ENCODE assay signal across 27 cellular contexts in the genomic region with DNA sequence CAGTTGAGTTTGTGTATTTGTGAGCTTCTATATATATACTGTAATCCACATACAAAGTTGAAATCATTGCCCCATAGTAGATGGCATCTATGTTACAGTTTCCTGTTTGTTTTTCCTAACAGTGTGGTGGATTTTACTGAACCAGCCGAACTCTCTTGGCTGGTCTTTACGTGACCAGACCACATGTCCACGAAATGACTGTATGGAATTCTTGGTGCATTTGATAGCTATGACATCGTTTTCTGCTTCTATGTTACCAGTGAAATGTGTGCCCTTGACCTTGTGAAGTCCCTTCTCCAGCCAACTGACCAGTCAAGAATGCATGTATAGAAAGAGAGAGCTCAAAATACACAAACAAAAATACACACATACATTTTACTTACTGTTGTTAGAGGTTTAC. TPM values are rescaled to one million over a fixed set of nuclear protein-coding genes. Genes with fewer than 3 reads are reported as not detected.
A peak's percentile ranks its signal among the peaks of the same experiment; 100 is the strongest.
DNase-seq lines count a peak whose midpoint lies in the region; ATAC-seq, FAIRE-seq and TF ChIP-seq lines count a peak whose summit lies in the region.
"Had no signal": no experiment of that assay in that cellular context is flagged by ENCODE, and none has a peak within 500 bp of the region (broad histone marks: within the 10 kb centered on the region; RNA-seq: fewer than 3 reads in every experiment).

No MANE protein-coding gene starts in this region.

- H3K23ac ChIP-seq in H1 (ENCODE audit: insufficient read length), result no peak overlapping the region

- peak overlapping the region in 1 of 4 experiments; percentile 34; a peak in 2 of 7 replicates for H3K9ac ChIP-seq in H1 (replicated peaks in 1 of 4; ENCODE audit: extremely low read depth in 1 of 4, low read depth in 3 of 4, low read length in 3 of 4)
- H3K9ac ChIP-seq: BLaER1 treated with 17β-estradiol and CSF1 and Interleukin-3, amounts not matched to agents 10 nM and 100 nM; KMS-11 had no signal

- no peaks in the 10 kb centered on the region for H3K9me3 Mint-ChIP-seq in activated CD8-positive, alpha-beta T cell treated with anti-CD3 and anti-CD28 coated beads for 36 hours
- no peaks in the 10 kb centered on the region for H3K9me3 Mint-ChIP-seq in activated naive CD4-positive, alpha-beta T cell treated with anti-CD3 and anti-CD28 coated beads, Interleukin-2, amount 50 U/mL, for 72 hours
- H3K9me3 Mint-ChIP-seq: activated naive CD8-positive, alpha-beta T cell treated with anti-CD3 and anti-CD28 coated beads, Interleukin-2, amount 50 U/mL, for 24 hours; activated T-cell treated with anti-CD3 and anti-CD28 coated beads, Interleukin-2, amount 50 U/mL, for 4 hours; neural crest cell had no signal

- no peak overlapping the region for H4K5ac ChIP-seq in H1 (ENCODE audit: insufficient read length, low read depth, low read length)

- H3K27me3 Mint-ChIP-seq in activated CD8-positive, alpha-beta T cell treated with anti-CD3 and anti-CD28 coated beads for 36 hours, result peaks cover 32% of the 10 kb centered on the region

- CTCF ChIA-PET in H1 (lab: Charles Lee; ENCODE audit: partially characterized antibody), result no interaction called here
- CTCF ChIA-PET in activated CD8-positive, alpha-beta T cell treated with anti-CD3 and anti-CD28 coated beads for 36 hours (lab: Charles Lee), result no interaction called here

- ATAC-seq in activated CD8-positive, alpha-beta T cell treated with anti-CD3 and anti-CD28 coated beads for 36 hours, result no peak
- ATAC-seq in activated naive CD4-positive, alpha-beta T cell treated with anti-CD3 and anti-CD28 coated beads, Interleukin-2, amount 50 U/mL, for 72 hours, result no peak
- ATAC-seq: activated naive CD8-positive, alpha-beta T cell treated with anti-CD3 and anti-CD28 coated beads, Interleukin-2, amount 50 U/mL, for 24 hours; activated T-cell treated with anti-CD3 and anti-CD28 coated beads, Interleukin-2, amount 50 U/mL, for 4 hours; PC-3 had no signal

- DNase-seq in left ventricle myocardium inferior, result no peak
- no peak for DNase-seq in cardiac septum (ENCODE audit: low spot score)
- peak; percentile 77 for DNase-seq in NCI-H69 (lab: John Stamatoyannopoulos, UW)
- no peak for DNase-seq in H1 (ENCODE audit: low read depth in 1 of 2, low spot score in 2 of 2)
- no peak for DNase-seq in activated CD8-positive, alpha-beta T cell treated with anti-CD3 and anti-CD28 coated beads for 36 hours
- no peak for DNase-seq in amygdala (lab: John Stamatoyannopoulos, UW)
- no peak for DNase-seq in activated naive CD4-positive, alpha-beta T cell treated with anti-CD3 and anti-CD28 coated beads, Interleukin-2, amount 50 U/mL, for 72 hours (ENCODE audit: low spot score in 2 of 2)
- no peak for DNase-seq in Ammon's horn (ENCODE audit: low spot score)
- DNase-seq: activated CD4-positive, alpha-beta T cell treated with anti-CD3 and anti-CD28 coated beads for 48 hours; activated gamma-delta T cell treated with Interleukin-2 at 50 U/mL for 16 hours; activated naive CD8-positive, alpha-beta T cell treated with anti-CD3 and anti-CD28 coated beads, Interleukin-2, amount 50 U/mL, for 24 hours; activated T-cell treated with anti-CD3 and anti-CD28 coated beads, Interleukin-2, amount 50 U/mL, for 4 hours; cerebellar nuclear complex; DMS79 treated with DMSO at 0.1 percent for 48 hours; NCI-H446; NK-92 treated with Interleukin-12 subunit alpha and Interleukin-12 subunit beta, amount 100 ng/mL, for 24 hours; pancreas; PC-3; SIG-M5; stimulated activated CD4-positive, alpha-beta T cell treated with anti-CD3 and anti-CD28 coated beads, Interleukin-2, amount 100 ng/mL, for 48 hours had no signal

- no peak overlapping the region for H4K91ac ChIP-seq in H1 (replicated peaks; ENCODE audit: insufficient read length, low read length)

- H3K4me1 Mint-ChIP-seq in activated CD8-positive, alpha-beta T cell treated with anti-CD3 and anti-CD28 coated beads for 36 hours (ENCODE audit: low read depth), result peaks cover 2% of the 10 kb centered on the region

- no peak overlapping the region for H3K18ac ChIP-seq in H1 (ENCODE audit: extremely low read depth, low read length)

- intact Hi-C loops in left ventricle myocardium inferior (cut with micrococcal nuclease), result no loop called here
- intact Hi-C loops in cardiac septum (cut with DNase I), result no loop called here
- intact Hi-C loops in activated CD8-positive, alpha-beta T cell treated with anti-CD3 and anti-CD28 coated beads for 36 hours (cut with micrococcal nuclease), result no loop called here

- peaks cover 5% of the 10 kb centered on the region for H3K23me2 ChIP-seq in H1 (ENCODE audit: low read depth, low read length)

- POLR2A ChIA-PET in H1 (lab: Charles Lee; ENCODE audit: partially characterized antibody), result interaction anchor here (1.3 kb wide), 1 partner anchor 12 kb away, joined by 3 read pairs; no protein-coding TSS in a partner anchor
- POLR2A ChIA-PET in activated CD8-positive, alpha-beta T cell treated with anti-CD3 and anti-CD28 coated beads for 36 hours (lab: Charles Lee), result no interaction called here

- H2BK120ac ChIP-seq in H1 (replicated peaks; ENCODE audit: low read depth, low read length), result peak overlapping the region; percentile 48

- TF ChIP-seq CTCF in left ventricle myocardium inferior (IDR thresholded peaks at IDR 0.05; ENCODE audit: borderline replicate concordance), result no peak
- TF ChIP-seq CTCF in H1 (IDR thresholded peaks at IDR 0.05; ENCODE audit: control extremely low read depth in 1 of 3, insufficient read depth in 1 of 3, low read depth in 1 of 3, low read length in 3 of 3), result no peak
- TF ChIP-seq CTCF in activated CD8-positive, alpha-beta T cell treated with anti-CD3 and anti-CD28 coated beads for 36 hours (IDR thresholded peaks at IDR 0.05), result no peak

- H4K20me1 ChIP-seq in H1 (replicated peaks in 1 of 2; ENCODE audit: control insufficient read depth in 1 of 2, insufficient read depth in 2 of 2, low read length in 2 of 2), result no peaks in the 10 kb centered on the region
- H4K20me1 ChIP-seq: BLaER1 treated with 17β-estradiol and CSF1 and Interleukin-3, amounts not matched to agents 10 nM and 100 nM had no signal

- no peak overlapping the region for H3K14ac ChIP-seq in H1 (ENCODE audit: insufficient read length)

- TF ChIP-seq POLR2A in H1 (IDR thresholded peaks at IDR 0.05; ENCODE audit: control extremely low read depth in 1 of 2, low read depth in 2 of 2, low read length in 2 of 2), result no peak

- no peak overlapping the region for H2BK5ac ChIP-seq in H1 (ENCODE audit: low read depth, low read length)

- H2AFZ ChIP-seq in H1 (ENCODE audit: low read length), result no peak overlapping the region

- H2BK15ac ChIP-seq in H1 (ENCODE audit: low read length), result no peak overlapping the region

- no peak overlapping the region for H3K56ac ChIP-seq in H1 (replicated peaks; ENCODE audit: insufficient read length, low read depth, low read length)

- H3K27ac ChIP-seq in left ventricle myocardium inferior (replicated peaks) (no peak overlapping the region), H1 (ENCODE audit: low read depth, low read length) (no peak overlapping the region)
- H3K27ac ChIP-seq: BLaER1 treated with 17β-estradiol and CSF1 and Interleukin-3, amounts not matched to agents 10 nM and 100 nM; KMS-11; pancreas; tibial nerve had no signal

- H3K4me2 ChIP-seq in H1 (ENCODE audit: insufficient read depth in 1 of 2, low read depth in 2 of 2, low read length in 2 of 2), result no peak overlapping the region; a peak in 1 of 4 replicates
- H3K4me2 ChIP-seq: BLaER1 treated with 17β-estradiol and CSF1 and Interleukin-3, amounts not matched to agents 10 nM and 100 nM had no signal

- no peak overlapping the region for H3K4ac ChIP-seq in H1 (replicated peaks; ENCODE audit: insufficient read length, low read depth, low read length)

- no peak overlapping the region for H3K27ac Mint-ChIP-seq in activated CD8-positive, alpha-beta T cell treated with anti-CD3 and anti-CD28 coated beads for 36 hours
- H3K27ac Mint-ChIP-seq in activated naive CD4-positive, alpha-beta T cell treated with anti-CD3 and anti-CD28 coated beads, Interleukin-2, amount 50 U/mL, for 72 hours, result no peak overlapping the region
- H3K27ac Mint-ChIP-seq: activated naive CD8-positive, alpha-beta T cell treated with anti-CD3 and anti-CD28 coated beads, Interleukin-2, amount 50 U/mL, for 24 hours had no signal

- H3K36me3 Mint-ChIP-seq in activated CD8-positive, alpha-beta T cell treated with anti-CD3 and anti-CD28 coated beads for 36 hours (ENCODE audit: low read depth), result no peaks in the 10 kb centered on the region
- no peaks in the 10 kb centered on the region for H3K36me3 Mint-ChIP-seq in activated naive CD4-positive, alpha-beta T cell treated with anti-CD3 and anti-CD28 coated beads, Interleukin-2, amount 50 U/mL, for 72 hours

- H3K4me3 ChIP-seq in left ventricle myocardium inferior (peak overlapping the region; percentile 67), H1 (ENCODE audit: extremely low read depth in 1 of 4, insufficient read depth in 2 of 4, low read depth in 3 of 4, low read length in 4 of 4) (no peak overlapping the region)
- H3K4me3 ChIP-seq: BLaER1 treated with 17β-estradiol and CSF1 and Interleukin-3, amounts not matched to agents 10 nM and 100 nM; lung; tibial nerve had no signal

- H3K4me1 ChIP-seq in left ventricle myocardium inferior (peaks cover 6% of the 10 kb centered on the region), H1 (replicated peaks in 1 of 4; ENCODE audit: control insufficient read depth in 3 of 4, insufficient read depth in 4 of 4, low read length in 3 of 4) (peaks cover 0 to 17% (median 4%) of the 10 kb centered on the region in 4 experiments; a peak in 4 of 7 replicates)
- H3K4me1 ChIP-seq: BLaER1 treated with 17β-estradiol and CSF1 and Interleukin-3, amounts not matched to agents 10 nM and 100 nM had no signal

- H3K4me3 Mint-ChIP-seq in activated CD8-positive, alpha-beta T cell treated with anti-CD3 and anti-CD28 coated beads for 36 hours, result no peak overlapping the region
- H3K4me3 Mint-ChIP-seq: activated naive CD8-positive, alpha-beta T cell treated with anti-CD3 and anti-CD28 coated beads, Interleukin-2, amount 50 U/mL, for 24 hours; activated T-cell treated with anti-CD3 and anti-CD28 coated beads, Interleukin-2, amount 50 U/mL, for 4 hours; neural crest cell had no signal

- H4K8ac ChIP-seq in H1 (ENCODE audit: extremely low read depth, insufficient read depth, low read length), result no peak overlapping the region

- no peaks in the 10 kb centered on the region for H3K79me1 ChIP-seq in H1 (ENCODE audit: low read depth, low read length)

- no peak overlapping the region for H2BK12ac ChIP-seq in H1 (ENCODE audit: low read depth, low read length)

- TF ChIP-seq RAD21 in H1 (IDR thresholded peaks at IDR 0.05 in 1 of 2, conservative IDR thresholded peaks at IDR 0.05 in 1 of 2; ENCODE audit: low read depth in 2 of 2, low read length in 2 of 2), result no peak

- no peaks in the 10 kb centered on the region for H3K79me2 ChIP-seq in H1 (ENCODE audit: control insufficient read depth in 1 of 2, insufficient read depth in 2 of 2, low read length in 2 of 2)

- no peak overlapping the region for H2BK20ac ChIP-seq in H1 (ENCODE audit: low read length)

- H3K36me3 ChIP-seq in left ventricle myocardium inferior, result no peaks in the 10 kb centered on the region
- no peaks in the 10 kb centered on the region for H3K36me3 ChIP-seq in H1 (ENCODE audit: control insufficient read depth in 2 of 4, insufficient read depth in 4 of 4, low read length in 3 of 4)
- H3K36me3 ChIP-seq: BLaER1 treated with 17β-estradiol and CSF1 and Interleukin-3, amounts not matched to agents 10 nM and 100 nM; pancreas; tibial nerve had no signal

- WGBS in H1 (ENCODE audit: extremely low coverage in 1 of 2, insufficient coverage in 1 of 2, insufficient read length in 1 of 2, insufficient replicate concordance in 2 of 2, low coverage in 1 of 2, low lambda C conversion rate in 2 of 2, missing lambda C conversion rate in 1 of 2), 2 experiments, result 90% methylated on average over 4 of the region's 4 CpGs; no CpG with 5 or more reads in 1 of the 2 experiments

- no peak overlapping the region for H2AK5ac ChIP-seq in H1 (ENCODE audit: low read depth, low read length)

- H3K9me3 ChIP-seq in left ventricle myocardium inferior (replicated peaks) (no peaks in the 10 kb centered on the region), H1 (ENCODE audit: insufficient read depth in 2 of 2, low read depth in 1 of 2, low read length in 1 of 2) (no peaks in the 10 kb centered on the region)
- H3K9me3 ChIP-seq: BLaER1 treated with 17β-estradiol and CSF1 and Interleukin-3, amounts not matched to agents 10 nM and 100 nM; pancreas; tibial nerve had no signal

- TF ChIP-seq EP300 in H1 (IDR thresholded peaks at IDR 0.05; ENCODE audit: borderline replicate concordance in 1 of 2, low read depth in 2 of 2, low read length in 2 of 2), result no peak

- H3K27me3 ChIP-seq in left ventricle myocardium inferior (ENCODE audit: low read depth), result no peaks in the 10 kb centered on the region
- H3K27me3 ChIP-seq in H1 (replicated peaks in 1 of 4; ENCODE audit: control insufficient read depth in 3 of 4, extremely low read depth in 1 of 4, insufficient read depth in 3 of 4, low read length in 3 of 4), result peaks cover 0 to 5% (median under 1%) of the 10 kb centered on the region in 4 experiments; a peak in 3 of 7 replicates
- H3K27me3 ChIP-seq: pancreas had no signal

- FAIRE-seq in H1 (lab: Jason Lieb, UNC), result no peak
- FAIRE-seq: keratinocyte, pancreas had no signal

RNA-seq across cellular contexts. Expression of a gene that starts 1.8 kb away (rescaled TPM):
- total RNA-seq in left ventricle myocardium inferior, result 2.1 TPM
- 3.8 TPM for total RNA-seq in cardiac septum
- not detected in 2 replicates for total RNA-seq in H1 (2021; fragmentation: NEBNext Ultra II Directional; extraction: Animal tissue kit (Norgen Biotek cat#: 25700))
- polyA plus RNA-seq in H1 (2011; rRNA removed), result not detected in 2 replicates
- 0.13 TPM for polyA plus RNA-seq in H1 (2011; cell fraction: cytosol; rRNA removed)
- polyA plus RNA-seq in H1 (2011; cell fraction: nucleus; rRNA removed), result not detected
- 0.20 TPM in 1 of 4 replicates, not detected in the others for polyA plus RNA-seq in H1 (2012, experiment 1 of 2)
- polyA plus RNA-seq in H1 (2012, experiment 2 of 2), result not detected
- 0.12 TPM for polyA plus RNA-seq in H1 (2013, experiment 1 of 2)
- polyA plus RNA-seq in H1 (2013, experiment 2 of 2), result 0.22 TPM
- polyA minus RNA-seq in H1 (2011; rRNA and poly(A)+ RNA removed), result 0.20 and 0.38 TPM in 2 replicates
- polyA minus RNA-seq in H1 (2011; cell fraction: cytosol; rRNA and poly(A)+ RNA removed), result not detected
- polyA minus RNA-seq in H1 (2011; cell fraction: nucleus; rRNA and poly(A)+ RNA removed), result not detected
- total RNA-seq in activated CD8-positive, alpha-beta T cell treated with anti-CD3 and anti-CD28 coated beads for 36 hours, result not detected
- not detected for total RNA-seq in activated naive CD4-positive, alpha-beta T cell treated with anti-CD3 and anti-CD28 coated beads, Interleukin-2, amount 50 U/mL, for 72 hours
- total RNA-seq: activated T-cell treated with anti-CD3 and anti-CD28 coated beads, Interleukin-2, amount 50 U/mL, for 4 hours; dermis microvascular lymphatic vessel endothelial cell; PC-3; tibial nerve had no signal
- polyA plus RNA-seq: keratinocyte had no signal
